Comparison of ENCODE assay signal across 8 cellular contexts in the genomic region with DNA sequence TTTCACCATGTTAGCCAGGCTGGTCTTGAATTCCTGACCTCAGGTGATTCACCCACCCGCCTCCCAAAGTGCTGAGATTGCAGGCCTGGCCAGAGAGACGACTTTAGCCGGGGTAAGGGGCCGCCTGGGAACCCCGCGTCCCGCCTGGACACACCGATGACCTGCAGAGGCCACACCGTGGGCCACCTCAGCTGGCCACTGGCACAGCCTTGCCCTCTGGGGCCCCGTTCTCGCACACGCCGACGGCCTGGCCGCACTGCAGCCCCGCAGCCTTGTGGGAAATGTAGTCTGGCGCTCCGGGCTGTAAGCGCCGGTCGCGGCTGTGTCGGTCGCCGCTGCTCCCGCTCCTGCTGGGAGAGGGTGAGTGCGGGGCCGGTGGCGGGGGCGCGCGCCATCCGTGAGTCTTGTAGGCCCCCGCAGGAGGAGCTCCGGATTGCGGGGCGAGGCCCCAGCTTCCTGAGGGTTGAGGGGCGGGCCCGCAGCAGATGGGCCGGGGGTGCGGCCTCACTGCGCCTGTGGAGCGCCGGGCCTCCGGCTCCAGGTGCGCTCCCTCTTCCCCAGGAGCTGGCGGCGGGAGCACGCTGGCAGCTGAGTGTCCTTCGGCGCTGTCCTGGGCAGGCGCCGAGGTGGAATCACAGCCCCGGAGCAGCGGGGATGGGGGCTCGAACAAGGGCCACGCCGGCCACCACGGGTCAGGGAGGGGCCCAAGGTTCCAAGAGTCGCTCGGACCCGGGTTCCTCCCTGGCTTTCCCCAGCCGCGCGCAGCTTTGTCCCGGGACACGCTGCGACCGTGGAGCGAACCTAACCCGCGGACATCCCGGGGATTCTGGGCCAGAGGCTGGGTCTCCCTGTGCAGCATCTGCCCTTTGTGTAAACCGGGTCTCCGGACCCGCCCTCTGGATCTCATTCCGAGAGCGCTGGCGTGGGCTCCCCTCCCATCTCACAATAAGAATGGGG. TPM values are rescaled to one million over a fixed set of nuclear protein-coding genes. Genes with fewer than 3 reads are reported as not detected.
DNase-seq lines count a peak whose midpoint lies in the region; ATAC-seq and TF ChIP-seq lines count a peak whose summit lies in the region.

ZFP2 (plus strand) TSS at position 299 of the 957 bp plus-strand sequence. CDS start 35,401 bp downstream, outside the sequence.

- peak within 1 kb of the TSS; percentile 86 for H3K4me2 ChIP-seq in PC-9

- H3F3A ChIP-seq in PC-9 (ENCODE audit: insufficient read depth, low read depth) = no peaks in the 10 kb centered on the region

- no peaks in the 10 kb centered on the region for H4K20me1 ChIP-seq in PC-9 (ENCODE audit: insufficient read depth)

- H3K9ac ChIP-seq in adipocyte (ENCODE audit: low read length) = peak within 1 kb of the TSS; percentile 80

- intact Hi-C loops in PC-9 (cut with micrococcal nuclease; ENCODE audit: unreplicated experiment) (loop anchor here (1.0 kb wide), 1 partner anchor 37 kb away; the partner anchor contains the start of gene ZNF354B), heart left ventricle (cut with DNase I) (loop anchor here in 1 of 10 donors (5.0 kb wide), 1 partner anchor 34 kb away; no protein-coding TSS in a partner anchor)

- POLR2A ChIA-PET in PC-9 (lab: Charles Lee; ENCODE audit: unreplicated experiment) = no interaction called here

- DNase-seq in PC-9 (peak in 1 of 2 experiments; percentile 57), adipocyte (ENCODE audit: low read depth) (peak; percentile 83), heart left ventricle (peak; percentile 65 to 85 (median 73)), omental fat pad (ENCODE audit: low spot score) (no peak)

- CTCF ChIA-PET in PC-9 (lab: Charles Lee) = no interaction called here

- 1 to 6% (median 3%) methylated on average over 24 to 79 of the region's 79 CpGs for WGBS in heart left ventricle, 4 donors

- no peaks in the 10 kb centered on the region for H3K9me2 ChIP-seq in PC-9 (ENCODE audit: insufficient read depth)

- H3K27ac ChIP-seq in 22Rv1 = 0 out of 2 replicates have a peak within 1 kb of the TSS, but pooled peaks have one; percentile 8
- H3K27ac ChIP-seq in PC-9 = no peak within 1 kb of the TSS
- H3K27ac ChIP-seq in heart left ventricle = peak within 1 kb of the TSS in 11 of 12 donors; percentile 34 to 83 (median 67)

- no peak for TF ChIP-seq CTCF in 22Rv1 (IDR thresholded peaks at IDR 0.05)
- no peak for TF ChIP-seq CTCF in PC-9 (conservative IDR thresholded peaks at IDR 0.05)
- TF ChIP-seq CTCF in heart left ventricle (IDR thresholded peaks at IDR 0.05) = peak in 1 of 12 donors; percentile 20
- TF ChIP-seq CTCF in omental fat pad (IDR thresholded peaks at IDR 0.05) = no peak

- H3K4me3 ChIP-seq in PC-9 (peak within 1 kb of the TSS; percentile 79), adipocyte (ENCODE audit: low read length) (peak within 1 kb of the TSS; percentile 82), heart left ventricle (peak within 1 kb of the TSS; percentile 65 to 99 (median 83))

- H2AFZ ChIP-seq in PC-9 = peak within 1 kb of the TSS; percentile 93

- peak in 1 of 2 donors; percentile 29 for TF ChIP-seq POLR2A in heart left ventricle (IDR thresholded peaks at IDR 0.05)

- peaks cover 15% of the 10 kb centered on the region; the same call in 1 of the 2 replicates for H3K9me3 ChIP-seq in PC-9 (ENCODE audit: insufficient read depth, low read depth)
- peaks cover 14% of the 10 kb centered on the region for H3K9me3 ChIP-seq in adipocyte (ENCODE audit: control insufficient read depth, low read length)
- peaks cover 0 to 20% (median 0%) of the 10 kb centered on the region in 12 donors for H3K9me3 ChIP-seq in heart left ventricle

- BruUV-seq in PC-9 (replicated peaks; lab: Mats Ljungman, UMichigan) = no TSS peak

- no peaks in the 10 kb centered on the region for H3K36me3 ChIP-seq in PC-9 (ENCODE audit: low read depth)
- H3K36me3 ChIP-seq in adipocyte (ENCODE audit: control insufficient read depth, insufficient read depth, low read length, severe bottlenecking) = peaks cover 3% of the 10 kb centered on the region
- H3K36me3 ChIP-seq in heart left ventricle = no peaks in the 10 kb centered on the region

- H3K4me1 ChIP-seq in PC-9 (replicated peaks; ENCODE audit: insufficient read depth) = no peaks in the 10 kb centered on the region
- peaks cover 2% of the 10 kb centered on the region for H3K4me1 ChIP-seq in adipocyte (ENCODE audit: control insufficient read depth, insufficient read depth, low read length)
- H3K4me1 ChIP-seq in heart left ventricle = peaks cover 0 to 11% (median 2%) of the 10 kb centered on the region in 12 donors

- H3K27me3 ChIP-seq in PC-9 (ENCODE audit: insufficient read depth, low read depth) = 0 out of 2 replicates have a peak, but pooled peaks cover 6% of the 10 kb centered on the region
- H3K27me3 ChIP-seq in adipocyte (replicated peaks; ENCODE audit: control insufficient read depth, insufficient read depth, low read length) = no peaks in the 10 kb centered on the region
- H3K27me3 ChIP-seq in heart left ventricle = peaks cover 0 to 6% (median 0%) of the 10 kb centered on the region in 9 donors

- ATAC-seq in GM21576 (IDR thresholded peaks at IDR 0.05; ENCODE audit: unreplicated experiment) (peak; percentile 81), heart left ventricle (peak; percentile 93 to 99 (median 98)), omental fat pad (ENCODE audit: low FRiP score) (peak; percentile 91), HG03460 (IDR thresholded peaks at IDR 0.05; ENCODE audit: unreplicated experiment) (no peak), GM19463 (IDR thresholded peaks at IDR 0.05; ENCODE audit: unreplicated experiment) (no peak)

- H3K79me2 ChIP-seq in PC-9 (ENCODE audit: low read depth) = no peaks in the 10 kb centered on the region

RNA-seq across cellular contexts. Expression of gene ZFP2, which starts in this region (rescaled TPM):
- total RNA-seq in PC-9 (2021) (not detected in 2 replicates), heart left ventricle (1 to 10 TPM in 6 of 9 donors, under 1 TPM in 3; 0.49 to 1.6 (median 1.2) TPM), omental fat pad (1 to 10 TPM in 3 of 4 donors, under 1 TPM in 1; 0.48 to 5.8 (median 2.0) TPM)
- polyA plus RNA-seq in heart left ventricle = under 1 TPM; 0.32 to 0.61 TPM

Comparison
In these comparisons a context has a peak if more than half of its experiments do, and no peak if none do; other contexts are left out.
1. ATAC-seq: peak in GM21576 (single experiment), heart left ventricle (4 of 4) and omental fat pad (single experiment); none in HG03460 (single experiment) and GM19463 (single experiment).
2. Peak in every context shown above with its lines, with median percentiles within 50 percentile points of each other: H3K4me3 ChIP-seq.